Comparison of ENCODE assay signal across 34 cellular contexts in genomic region chr17:37382056-37382455, GRCh38. TPM values are rescaled to one million over a fixed set of nuclear protein-coding genes. Genes with fewer than 3 reads are reported as not detected.
"Had no signal": no experiment of that assay in that cellular context is flagged by ENCODE, and none has a peak within 500 bp of the region (broad histone marks: within the 10 kb centered on the region; RNA-seq: fewer than 3 reads in every experiment).

No MANE protein-coding gene starts in this region.

- FAIRE-seq: urothelium cell line had no signal

- H3K4me3 ChIP-seq: stomach, suprapubic skin, testis, thoracic aorta, thyroid gland, tibial artery, tibial nerve, transverse colon, upper lobe of left lung, upper lobe of right lung, uterus, vagina had no signal

- H3K4me3 Mint-ChIP-seq: stimulated activated effector memory CD8-positive, alpha-beta T cell treated with anti-CD3 and anti-CD28 coated beads, Interleukin-12 subunit alpha, Interleukin-12 subunit beta, amount 100 ng/mL, for 72 hours; stimulated activated memory B cell treated with anti-CD40 and anti-IgM and Interleukin-4, amounts not matched to agents 10 μg/mL and 1 μg/mL and 100 μg/mL, for 72 hours; stimulated activated naive B cell treated with anti-CD40 and anti-IgM and Interleukin-4, amounts not matched to agents 10 μg/mL and 1 μg/mL and 100 μg/mL, for 72 hours; stimulated activated naive CD8-positive, alpha-beta T cell treated with anti-CD3 and anti-CD28 coated beads, Interleukin-15, amount 100 ng/mL, for 72 hours; stimulated activated naive CD8-positive, alpha-beta T cell treated with anti-CD3 and anti-CD28 coated beads, Interleukin-15, Interleukin-2, amounts not matched to agents 100 ng/mL and 50 ng/mL, for 24 hours; type B pancreatic cell had no signal

- H3K4me1 Mint-ChIP-seq: stimulated activated effector memory CD8-positive, alpha-beta T cell treated with anti-CD3 and anti-CD28 coated beads, Interleukin-12 subunit alpha, Interleukin-12 subunit beta, amount 100 ng/mL, for 72 hours; stimulated activated memory B cell treated with anti-CD40 and anti-IgM and Interleukin-4, amounts not matched to agents 10 μg/mL and 1 μg/mL and 100 μg/mL, for 72 hours; stimulated activated naive B cell treated with anti-CD40 and anti-IgM and Interleukin-4, amounts not matched to agents 10 μg/mL and 1 μg/mL and 100 μg/mL, for 72 hours; stimulated activated naive CD8-positive, alpha-beta T cell treated with anti-CD3 and anti-CD28 coated beads, Interleukin-15, amount 100 ng/mL, for 72 hours had no signal

- DNase-seq: stimulated activated CD4-positive, alpha-beta T cell treated with anti-CD3 and anti-CD28 coated beads, Interleukin-2, amount 100 ng/mL, for 48 hours; stimulated activated CD4-positive, alpha-beta T cell treated with anti-CD3 and anti-CD28 coated beads, Interleukin-4, amount 100 ng/mL, for 1 hour; stimulated activated CD4-positive, alpha-beta T cell treated with anti-CD3 and anti-CD28 coated beads, Interleukin-4, amount 100 ng/mL, for 24 hours; stimulated activated CD4-positive, alpha-beta T cell treated with anti-CD3 and anti-CD28 coated beads, Interleukin-4, amount 100 ng/mL, for 4 hours; stimulated activated CD8-positive, alpha-beta memory T cell treated with anti-CD3 and anti-CD28 coated beads, Interleukin-4, amount 100 ng/mL, for 48 hours; stimulated activated naive B cell treated with anti-CD40 and anti-IgM and Interleukin-4, amounts not matched to agents 10 μg/mL and 1 μg/mL and 100 μg/mL, for 72 hours; stimulated activated naive CD4-positive, alpha-beta T cell; stimulated activated naive CD4-positive, alpha-beta T cell treated with Interleukin-2 at 50 U/mL for 16 hours; stimulated activated naive CD8-positive, alpha-beta T cell treated with anti-CD3 and anti-CD28 coated beads, Interleukin-15, amount 100 ng/mL, for 72 hours; stimulated activated naive CD8-positive, alpha-beta T cell treated with anti-CD3 and anti-CD28 coated beads, Interleukin-15, Interleukin-2, amounts not matched to agents 100 U/mL and 50 U/mL, for 24 hours; stomach; substantia nigra; testis; thyroid gland; tibial artery; transverse colon; trophoblast cell; upper lobe of left lung; upper lobe of right lung; uterus had no signal

- H3K4me1 ChIP-seq: stomach, suprapubic skin, testis, thyroid gland, tibial artery, tibial nerve, upper lobe of left lung, upper lobe of right lung, uterus, vagina had no signal

- H3K27ac ChIP-seq: stomach, suprapubic skin, testis, thoracic aorta, thyroid gland, tibial artery, tibial nerve, transverse colon, upper lobe of left lung, upper lobe of right lung, uterus, vagina had no signal

- H3K36me3 Mint-ChIP-seq: stimulated activated effector memory CD8-positive, alpha-beta T cell treated with anti-CD3 and anti-CD28 coated beads, Interleukin-12 subunit alpha, Interleukin-12 subunit beta, amount 100 ng/mL, for 72 hours; stimulated activated memory B cell treated with anti-CD40 and anti-IgM and Interleukin-4, amounts not matched to agents 10 μg/mL and 1 μg/mL and 100 μg/mL, for 72 hours; stimulated activated naive B cell treated with anti-CD40 and anti-IgM and Interleukin-4, amounts not matched to agents 10 μg/mL and 1 μg/mL and 100 μg/mL, for 72 hours; type B pancreatic cell had no signal

- ATAC-seq: stimulated activated effector memory CD8-positive, alpha-beta T cell treated with anti-CD3 and anti-CD28 coated beads, Interleukin-12 subunit alpha, Interleukin-12 subunit beta, amount 100 ng/mL, for 72 hours; stimulated activated memory B cell treated with anti-CD40 and anti-IgM and Interleukin-4, amounts not matched to agents 10 μg/mL and 1 μg/mL and 100 μg/mL, for 72 hours; stimulated activated naive B cell treated with anti-CD40 and anti-IgM and Interleukin-4, amounts not matched to agents 10 μg/mL and 1 μg/mL and 100 μg/mL, for 72 hours; stimulated activated naive CD8-positive, alpha-beta T cell treated with anti-CD3 and anti-CD28 coated beads, Interleukin-15, amount 100 ng/mL, for 72 hours; stimulated activated naive CD8-positive, alpha-beta T cell treated with anti-CD3 and anti-CD28 coated beads, Interleukin-15, Interleukin-2, amounts not matched to agents 100 U/mL and 50 U/mL, for 24 hours; upper lobe of right lung had no signal

- H3K9me3 ChIP-seq: stomach, suprapubic skin, testis, thoracic aorta, thyroid gland, tibial artery, tibial nerve, transverse colon, upper lobe of left lung, upper lobe of right lung, uterus, vagina had no signal

- H3K9me3 Mint-ChIP-seq: stimulated activated effector memory CD8-positive, alpha-beta T cell treated with anti-CD3 and anti-CD28 coated beads, Interleukin-12 subunit alpha, Interleukin-12 subunit beta, amount 100 ng/mL, for 72 hours; stimulated activated memory B cell treated with anti-CD40 and anti-IgM and Interleukin-4, amounts not matched to agents 10 μg/mL and 1 μg/mL and 100 μg/mL, for 72 hours; stimulated activated naive B cell treated with anti-CD40 and anti-IgM and Interleukin-4, amounts not matched to agents 10 μg/mL and 1 μg/mL and 100 μg/mL, for 72 hours; stimulated activated naive CD8-positive, alpha-beta T cell treated with anti-CD3 and anti-CD28 coated beads, Interleukin-15, amount 100 ng/mL, for 72 hours; stimulated activated naive CD8-positive, alpha-beta T cell treated with anti-CD3 and anti-CD28 coated beads, Interleukin-15, Interleukin-2, amounts not matched to agents 100 ng/mL and 50 ng/mL, for 24 hours; type B pancreatic cell had no signal

- H3K27me3 ChIP-seq: stomach, suprapubic skin, testis, thyroid gland, tibial artery, tibial nerve, transverse colon, upper lobe of left lung, upper lobe of right lung, uterus, vagina had no signal

- H3K36me3 ChIP-seq: stomach, suprapubic skin, thoracic aorta, thyroid gland, tibial artery, tibial nerve, transverse colon, upper lobe of left lung, upper lobe of right lung, uterus, vagina had no signal

- H3K27me3 Mint-ChIP-seq: stimulated activated memory B cell treated with anti-CD40 and anti-IgM and Interleukin-4, amounts not matched to agents 10 μg/mL and 1 μg/mL and 100 μg/mL, for 72 hours; stimulated activated naive B cell treated with anti-CD40 and anti-IgM and Interleukin-4, amounts not matched to agents 10 μg/mL and 1 μg/mL and 100 μg/mL, for 72 hours; stimulated activated naive CD8-positive, alpha-beta T cell treated with anti-CD3 and anti-CD28 coated beads, Interleukin-15, amount 100 ng/mL, for 72 hours; stimulated activated naive CD8-positive, alpha-beta T cell treated with anti-CD3 and anti-CD28 coated beads, Interleukin-15, Interleukin-2, amounts not matched to agents 100 ng/mL and 50 ng/mL, for 24 hours; type B pancreatic cell had no signal

- H3K27ac Mint-ChIP-seq: stimulated activated effector memory CD8-positive, alpha-beta T cell treated with anti-CD3 and anti-CD28 coated beads, Interleukin-12 subunit alpha, Interleukin-12 subunit beta, amount 100 ng/mL, for 72 hours; stimulated activated memory B cell treated with anti-CD40 and anti-IgM and Interleukin-4, amounts not matched to agents 10 μg/mL and 1 μg/mL and 100 μg/mL, for 72 hours; stimulated activated naive B cell treated with anti-CD40 and anti-IgM and Interleukin-4, amounts not matched to agents 10 μg/mL and 1 μg/mL and 100 μg/mL, for 72 hours; stimulated activated naive CD8-positive, alpha-beta T cell treated with anti-CD3 and anti-CD28 coated beads, Interleukin-15, amount 100 ng/mL, for 72 hours; stimulated activated naive CD8-positive, alpha-beta T cell treated with anti-CD3 and anti-CD28 coated beads, Interleukin-15, Interleukin-2, amounts not matched to agents 100 ng/mL and 50 ng/mL, for 24 hours; type B pancreatic cell had no signal

RNA-seq across cellular contexts. Expression of gene C17orf78, which starts 6.3 kb away (rescaled TPM):
- total RNA-seq: stomach, subcutaneous adipose tissue, suprapubic skin, temporal lobe, thoracic aorta, thyroid gland, tibial nerve, transverse colon, upper lobe of left lung, upper lobe of right lung, ureter, urinary bladder, uterus, vagina had no signal
- polyA plus RNA-seq: stomach, thymus, urinary bladder had no signal
